In genomic region chr5:178368278-178368677, GRCh38 we compare ENCODE assay signal across 14 cellular contexts.
"Had no signal": no experiment of that assay in that cellular context is flagged by ENCODE, and none has a peak within 500 bp of the region (broad histone marks: within the 10 kb centered on the region; RNA-seq: fewer than 3 reads in every experiment).

No MANE protein-coding gene starts in this region.

- H3K27ac ChIP-seq: adrenal gland, cardiac muscle cell, thyroid gland had no signal

- ATAC-seq: stimulated activated naive B cell treated with anti-CD40 and anti-IgM and Interleukin-4, amounts not matched to agents 10 μg/mL and 1 μg/mL and 100 μg/mL, for 72 hours had no signal

- H3K9me3 ChIP-seq: adrenal gland, thyroid gland had no signal

- H3K36me3 ChIP-seq: adrenal gland, cardiac muscle cell, thyroid gland had no signal

- H3K4me3 ChIP-seq: adrenal gland, cardiac muscle cell, thyroid gland had no signal

- H3K4me1 ChIP-seq: adrenal gland had no signal

- DNase-seq: activated CD4-positive, alpha-beta T cell treated with anti-CD3 and anti-CD28 coated beads, Interleukin-2, amount 10 ng/mL, durations not matched to agents 24 days and 14 days; activated CD4-positive, CD25-positive, alpha-beta regulatory T cell; activated CD8-positive, alpha-beta memory T cell treated with anti-CD3 and anti-CD28 coated beads for 24 hours; activated naive CD4-positive, alpha-beta T cell treated with anti-CD3 and anti-CD28 coated beads for 36 hours; activated T-cell treated with anti-CD3 and anti-CD28 coated beads for 4 hours; adrenal gland; stimulated activated CD4-positive, alpha-beta T cell treated with anti-CD3 and anti-CD28 coated beads, Interleukin-2, amount 100 ng/mL, for 48 hours; stimulated activated naive B cell treated with anti-CD40 and anti-IgM and Interleukin-4, amounts not matched to agents 10 μg/mL and 1 μg/mL and 100 μg/mL, for 72 hours; T-helper 2 cell; thyroid gland had no signal

- H3K27me3 ChIP-seq: adrenal gland, cardiac muscle cell, thyroid gland had no signal

- FAIRE-seq: colon, islet of Langerhans, urothelium cell line had no signal
